Comparison of ENCODE assay signal across 24 cellular contexts in the genomic region with DNA sequence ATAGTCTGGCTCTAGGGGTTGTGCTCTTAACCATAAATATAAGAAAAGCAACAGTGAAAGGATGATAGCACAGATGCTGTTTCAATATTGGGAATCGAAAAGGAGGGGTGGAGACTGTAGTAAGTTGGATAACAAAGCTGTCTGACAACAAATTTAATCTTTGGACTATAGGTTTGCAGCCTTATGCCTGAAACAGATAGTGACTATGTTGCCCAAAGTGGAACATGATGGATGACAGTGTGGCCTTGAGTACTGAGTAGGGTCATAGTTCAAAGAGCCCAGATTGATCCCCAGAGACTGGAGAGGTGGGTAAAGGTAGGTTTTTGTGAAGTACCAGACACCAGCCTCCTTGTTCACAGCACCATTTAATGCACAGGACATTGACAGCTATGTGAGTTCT.
"Had no signal": no experiment of that assay in that cellular context is flagged by ENCODE, and none has a peak within 500 bp of the region (broad histone marks: within the 10 kb centered on the region; RNA-seq: fewer than 3 reads in every experiment).

No MANE protein-coding gene starts in this region.

- H3K27ac ChIP-seq: colonic mucosa, epithelial cell of prostate, esophagus squamous epithelium, gastrocnemius medialis, heart right ventricle, left lung, lower lobe of right lung had no signal

- H3K36me3 ChIP-seq: colonic mucosa, esophagus squamous epithelium, gastrocnemius medialis, heart right ventricle, left lung, lower lobe of right lung had no signal

- H3K9me3 ChIP-seq: colonic mucosa, esophagus squamous epithelium, gastrocnemius medialis, heart right ventricle, left lung, lower lobe of right lung had no signal

- H3K27me3 ChIP-seq: colonic mucosa, esophagus squamous epithelium, gastrocnemius medialis, heart right ventricle, left lung had no signal

- H3K4me1 ChIP-seq: colonic mucosa, esophagus squamous epithelium, gastrocnemius medialis, left lung, lower lobe of right lung had no signal

- H3K4me3 ChIP-seq: colonic mucosa, esophagus squamous epithelium, gastrocnemius medialis, heart right ventricle, left lung, lower lobe of right lung had no signal

- FAIRE-seq: endometrium, islet of Langerhans, keratinocyte had no signal

- DNase-seq: colonic mucosa; cortex of kidney; effector CD8-positive, alpha-beta T cell; effector memory CD8-positive, alpha-beta T cell; endodermal cell; erythroblast; esophagus squamous epithelium; foreskin fibroblast; foreskin melanocyte; gastrocnemius medialis; glutamatergic neuron; head of caudate nucleus; heart right ventricle; hippocampal formation; left cardiac atrium; left lung; left ventricle myocardium superior; lower lobe of right lung; mesendoderm; midbrain had no signal
